ENCODE assay signal across 8 cellular contexts in genomic region chr12:67592228-67593011, GRCh38. TPM values are rescaled to one million over a fixed set of nuclear protein-coding genes. Genes with fewer than 3 reads are reported as not detected.
DNase-seq lines count a peak whose midpoint lies in the region; ATAC-seq, FAIRE-seq and TF ChIP-seq lines count a peak whose summit lies in the region.

No MANE protein-coding gene starts in this region.

- FAIRE-seq in islet of Langerhans (lab: Jason Lieb, UNC): peak; percentile 96

- POLR2A ChIA-PET in WTC11 (lab: Charles Lee): interaction anchor here (0.7 kb wide), 1 partner anchor 23 kb away, joined by 3 read pairs; no protein-coding TSS in a partner anchor

- no peak for TF ChIP-seq CTCF in WTC11 (IDR thresholded peaks at IDR 0.05)

- peaks cover 2% of the 10 kb centered on the region for H3K27me3 Mint-ChIP-seq in WTC11 (ENCODE audit: low read depth)

- H3K4me1 Mint-ChIP-seq in WTC11: peaks cover 9% of the 10 kb centered on the region

- CTCF ChIA-PET in WTC11 (lab: Charles Lee): interaction anchor here (0.5 to 0.8 kb wide), 2 partner anchors 28 to 237 kb away, joined by 3 to 4 read pairs; no protein-coding TSS in a partner anchor

- ATAC-seq in GM19463 (IDR thresholded peaks at IDR 0.05; ENCODE audit: unreplicated experiment) (peak; percentile 97), HG03469 (IDR thresholded peaks at IDR 0.05; ENCODE audit: unreplicated experiment) (peak; percentile 52), WTC11 (no peak), GM19452 (IDR thresholded peaks at IDR 0.05; ENCODE audit: unreplicated experiment) (no peak), GM19324 (IDR thresholded peaks at IDR 0.05; ENCODE audit: low FRiP score, unreplicated experiment) (no peak)

- H3K27ac Mint-ChIP-seq in WTC11: no peak overlapping the region

- peaks cover 3% of the 10 kb centered on the region for H3K9me3 Mint-ChIP-seq in WTC11

- peaks cover 2% of the 10 kb centered on the region for H3K36me3 Mint-ChIP-seq in WTC11

- no peak overlapping the region for H3K4me3 Mint-ChIP-seq in WTC11

- DNase-seq in COR-L47 (lab: John Stamatoyannopoulos, UW) (peak; percentile 32), WTC11 (ENCODE audit: low spot score) (no peak), HK-2 (ENCODE audit: unreplicated experiment) (no peak)

TF ChIP-seq in WTC11, 78 proteins besides CTCF, POLR2A, EP300 and RAD21:
- TF ChIP-seq ZNF532 (CRISPR knock-in tag; IDR thresholded peaks at IDR 0.05; ENCODE audit: borderline replicate concordance) (no peak), ZNF512 (CRISPR knock-in tag; IDR thresholded peaks at IDR 0.05; ENCODE audit: borderline replicate concordance) (peak; percentile 78; the same call in 1 of the 2 replicates), ATF1 (CRISPR knock-in tag; IDR thresholded peaks at IDR 0.05) (no peak)

RNA-seq across cellular contexts. Expression of gene DYRK2, which starts 56.1 kb away (rescaled TPM):
- total RNA-seq in WTC11 (2021): 32.7 to 38.1 TPM (median 36.1 TPM) in 3 replicates

Comparison
In these comparisons a context has a peak if more than half of its experiments do, and no peak if none do; other contexts are left out.
1. ATAC-seq: peak in GM19463 (single experiment) and HG03469 (single experiment); none in WTC11 (single experiment), GM19452 (single experiment) and GM19324 (single experiment).